In the genomic region with DNA sequence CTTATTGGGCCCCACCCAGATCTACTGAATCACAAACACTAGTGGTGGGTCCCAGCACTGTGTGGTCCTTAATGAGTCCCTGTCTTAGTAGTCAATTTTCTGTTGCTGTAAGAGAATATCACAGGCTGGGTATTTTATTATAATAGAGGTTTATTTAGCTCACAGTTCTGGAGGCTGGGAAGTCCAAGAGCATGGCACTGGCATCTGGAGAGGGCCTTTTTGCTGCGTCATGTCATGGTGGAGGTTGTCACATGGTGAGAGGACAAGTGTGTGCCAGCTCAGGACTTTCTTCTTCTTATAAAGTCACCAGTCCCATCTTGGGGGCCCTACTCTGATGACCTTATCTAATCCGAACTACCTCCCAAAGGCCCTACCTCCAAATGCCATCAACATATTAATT, we compare ENCODE assay signal across 25 cellular contexts.
"Had no signal": no experiment of that assay in that cellular context is flagged by ENCODE, and none has a peak within 500 bp of the region (broad histone marks: within the 10 kb centered on the region; RNA-seq: fewer than 3 reads in every experiment).

No MANE protein-coding gene starts in this region.

- H3K4me2 ChIP-seq: neural progenitor cell, smooth muscle cell had no signal

- DNase-seq: natural killer cell; occipital lobe; ovary; posterior cingulate gyrus; psoas muscle; right cardiac atrium; spleen; stimulated activated CD4-positive, alpha-beta T cell treated with anti-CD3 and anti-CD28 coated beads, Interleukin-12 subunit alpha, Interleukin-12 subunit beta, amount 100 ng/mL, for 4 hours; stimulated activated CD4-positive, alpha-beta T cell treated with anti-CD3 and anti-CD28 coated beads, Interleukin-1b, Interleukin-23, amount 100 ng/mL, for 48 hours; stimulated activated CD4-positive, alpha-beta T cell treated with anti-CD3 and anti-CD28 coated beads, Interleukin-4, amount 100 ng/mL, for 24 hours; stimulated activated naive B cell treated with anti-CD40 and anti-IgM and Interleukin-4, amounts not matched to agents 10 μg/mL and 1 μg/mL and 100 μg/mL, for 72 hours; stimulated activated naive CD4-positive, alpha-beta T cell treated with Interleukin-2 at 50 U/mL for 16 hours; stomach; thyroid gland; trophoblast cell; upper lobe of left lung had no signal

- H3K4me1 ChIP-seq: neural progenitor cell, parathyroid adenoma, spleen, tibial nerve had no signal

- H3K36me3 ChIP-seq: neural progenitor cell, ovary, spleen, stomach, thoracic aorta, thyroid gland, tibial nerve, upper lobe of left lung, vagina had no signal

- ATAC-seq: natural killer cell; psoas muscle; right cardiac atrium; sciatic nerve; stimulated activated naive B cell treated with anti-CD40 and anti-IgM and Interleukin-4, amounts not matched to agents 10 μg/mL and 1 μg/mL and 100 μg/mL, for 72 hours had no signal

- H3K27ac ChIP-seq: neural progenitor cell, ovary, parathyroid adenoma, psoas muscle, skin epidermis, spleen, stomach, thoracic aorta, thyroid gland, tibial nerve, upper lobe of left lung, vagina had no signal

- H3K9ac ChIP-seq: neural progenitor cell, parathyroid adenoma had no signal

- H3K4me3 ChIP-seq: neural progenitor cell, ovary, psoas muscle, skin epidermis, smooth muscle cell, spleen, stomach, thoracic aorta, thyroid gland, tibial nerve, upper lobe of left lung, vagina had no signal

- H3K9me3 ChIP-seq: ovary, psoas muscle, thoracic aorta, thyroid gland, vagina had no signal

- H3K27me3 ChIP-seq: neural progenitor cell, ovary, spleen, stomach, thyroid gland, tibial nerve, upper lobe of left lung, vagina had no signal

- H2AFZ ChIP-seq: neural progenitor cell, parathyroid adenoma had no signal

- H3K79me2 ChIP-seq: parathyroid adenoma had no signal

- FAIRE-seq: urothelium cell line had no signal
